ENCODE assay signal across 1 cellular context in genomic region chr17:49315551-49315951, GRCh38.
TF ChIP-seq lines count a peak whose summit lies in the region.

No MANE protein-coding gene starts in this region.

TF ChIP-seq in HCT116, 20 proteins besides CTCF, POLR2A, EP300 and RAD21 (continued from another document):
- TF ChIP-seq REST (IDR thresholded peaks at IDR 0.05; ENCODE audit: low read depth), result no peak
- no peak for TF ChIP-seq TCF7L2 (IDR thresholded peaks at IDR 0.05; ENCODE audit: borderline replicate concordance, extremely low read depth, insufficient read depth, insufficient read length)
- no peak for TF ChIP-seq POLR2AphosphoS5 (IDR thresholded peaks at IDR 0.05; ENCODE audit: low read depth, low read length)
